19 cellular contexts compared by ENCODE assay signal in genomic region chr1:23639460-23639859, GRCh38. TPM values are rescaled to one million over a fixed set of nuclear protein-coding genes. Genes with fewer than 3 reads are reported as not detected.
DNase-seq lines count a peak whose midpoint lies in the region; ATAC-seq, FAIRE-seq and TF ChIP-seq lines count a peak whose summit lies in the region.
"Had no signal": no experiment of that assay in that cellular context is flagged by ENCODE, and none has a peak within 500 bp of the region (broad histone marks: within the 10 kb centered on the region; RNA-seq: fewer than 3 reads in every experiment).

No MANE protein-coding gene starts in this region.

- 0 out of 4 replicates have a peak overlapping the region, but pooled peaks of 1 of the 2 experiments have one; percentile 40 for H3K9ac ChIP-seq in K562 (ENCODE audit: insufficient read depth in 1 of 2, low read depth in 2 of 2, low read length in 2 of 2)
- H3K9ac ChIP-seq: KMS-11 had no signal

- H3K9me1 ChIP-seq in K562 (ENCODE audit: control insufficient read depth, insufficient read depth, low read length), result no peaks in the 10 kb centered on the region

- H3K36me3 ChIP-seq in cardiac muscle cell (no peaks in the 10 kb centered on the region), right atrium auricular region (no peaks in the 10 kb centered on the region), K562 (ENCODE audit: control insufficient read depth, insufficient read depth, low read length) (no peaks in the 10 kb centered on the region), thyroid gland (no peaks in the 10 kb centered on the region)
- H3K36me3 ChIP-seq: uterus had no signal

- H3K4me1 ChIP-seq in cardiac muscle cell (ENCODE audit: low read depth), result peaks cover 37% of the 10 kb centered on the region
- peaks cover 0 to 20% of the 10 kb centered on the region in 2 donors for H3K4me1 ChIP-seq in right atrium auricular region
- peaks cover 12 to 20% of the 10 kb centered on the region in 2 experiments; a peak in 3 of 5 replicates for H3K4me1 ChIP-seq in K562 (replicated peaks in 1 of 2; ENCODE audit: control insufficient read depth in 2 of 2, insufficient read depth in 2 of 2, low read length in 2 of 2)
- H3K4me1 ChIP-seq in thyroid gland, result peaks cover 21 to 50% of the 10 kb centered on the region in 2 donors
- H3K4me1 ChIP-seq: Caco-2, uterus had no signal

- no peak overlapping the region for H3K4me3 ChIP-seq in cardiac muscle cell
- H3K4me3 ChIP-seq in right atrium auricular region, result no peak overlapping the region
- H3K4me3 ChIP-seq in K562, result no peak overlapping the region
- no peak overlapping the region for H3K4me3 ChIP-seq in thyroid gland (replicated peaks in 1 of 3)
- H3K4me3 ChIP-seq: uterus had no signal

- H3K27me3 ChIP-seq in cardiac muscle cell (no peaks in the 10 kb centered on the region), right atrium auricular region (no peaks in the 10 kb centered on the region), K562 (ENCODE audit: control insufficient read depth in 2 of 2, insufficient read depth in 2 of 2, low read length in 2 of 2) (peaks cover 8 to 24% of the 10 kb centered on the region in 2 experiments; a peak in 3 of 5 replicates), thyroid gland (no peaks in the 10 kb centered on the region)
- H3K27me3 ChIP-seq: uterus had no signal

- TF ChIP-seq RAD21 in K562 (CRISPR knock-in tag; conservative IDR thresholded peaks at IDR 0.05 in 1 of 2, IDR thresholded peaks at IDR 0.05 in 1 of 2), result no peak

- H3K9me3 ChIP-seq in cardiac muscle cell (ENCODE audit: low read depth), result no peaks in the 10 kb centered on the region
- no peaks in the 10 kb centered on the region for H3K9me3 ChIP-seq in right atrium auricular region
- H3K9me3 ChIP-seq in K562 (replicated peaks; ENCODE audit: control insufficient read depth, insufficient read depth, low read depth, low read length), result no peaks in the 10 kb centered on the region
- no peaks in the 10 kb centered on the region for H3K9me3 ChIP-seq in thyroid gland
- H3K9me3 ChIP-seq: Caco-2, uterus had no signal

- no peak for TF ChIP-seq CTCF in cardiac muscle cell (IDR thresholded peaks at IDR 0.05; ENCODE audit: low read depth, low read length)
- no peak for TF ChIP-seq CTCF in right atrium auricular region (IDR thresholded peaks at IDR 0.05)
- TF ChIP-seq CTCF in K562 (IDR thresholded peaks at IDR 0.05 in 2 of 3, conservative IDR thresholded peaks at IDR 0.05 in 1 of 3; ENCODE audit: insufficient read depth in 2 of 3, low read depth in 1 of 3, low read length in 3 of 3), result no peak
- no peak for TF ChIP-seq CTCF in thyroid gland (IDR thresholded peaks at IDR 0.05)

- no peak overlapping the region for H3K4me2 ChIP-seq in K562 (ENCODE audit: insufficient read depth, low read length)
- H3K4me2 ChIP-seq: KMS-11 had no signal

- TF ChIP-seq EP300 in K562 (IDR thresholded peaks at IDR 0.05; ENCODE audit: low read length), result no peak

- no peak for ATAC-seq in K562

- intact Hi-C loops in K562 (cut with micrococcal nuclease) (no loop called here), thyroid gland (cut with DNase I) (no loop called here)

- no peak overlapping the region for H2AFZ ChIP-seq in K562 (ENCODE audit: low read depth, low read length)

- in situ Hi-C loops in K562 (cut with MboI), result loop anchor here (5.0 kb wide), 1 partner anchor 92 kb away; no protein-coding TSS in a partner anchor

- no peaks in the 10 kb centered on the region for H3K79me2 ChIP-seq in K562 (ENCODE audit: control insufficient read depth, insufficient read depth, low read length)

- H3K27ac ChIP-seq in cardiac muscle cell, result peak overlapping the region; percentile 90
- H3K27ac ChIP-seq in right atrium auricular region, result no peak overlapping the region
- H3K27ac ChIP-seq in K562 (ENCODE audit: extremely low read depth, low read depth, low read length), result no peak overlapping the region
- peak overlapping the region; percentile 5 to 69 (median 66) for H3K27ac ChIP-seq in thyroid gland
- H3K27ac ChIP-seq: KMS-11 had no signal

- CTCF ChIA-PET in K562 (lab: Yijun Ruan, JAX; ENCODE audit: low intra/inter-chr PET ratio), result interaction anchor here (6.5 kb wide), 1 partner anchor 95 kb away, joined by 147 read pairs; no protein-coding TSS in a partner anchor

- FAIRE-seq in K562 (lab: Jason Lieb, UNC) (no peak), GM19239 (lab: Jason Lieb, UNC) (no peak)

- DNase-seq in cardiac muscle cell (ENCODE audit: low read depth in 1 of 2, low spot score in 1 of 2) (no peak), right atrium auricular region (ENCODE audit: low spot score) (no peak), NCI-H2029 treated with DMSO at 0.1 percent for 48 hours (lab: John Stamatoyannopoulos, UW) (peak; percentile 64), K562 (ENCODE audit: extremely low read depth in 1 of 4, low spot score in 3 of 4) (no peak), thyroid gland (peak; percentile 42 to 65), AG20443 (ENCODE audit: low spot score) (no peak), COR-L47 (lab: John Stamatoyannopoulos, UW) (no peak), GM19239 (ENCODE audit: insufficient read length, low spot score) (no peak)
- DNase-seq: activated CD4-positive, alpha-beta T cell treated with anti-CD3 and anti-CD28 coated beads for 4 hours; activated naive CD4-positive, alpha-beta T cell treated with anti-CD3 and anti-CD28 coated beads, Interleukin-2, amount 50 U/mL, for 16 hours; Caco-2; H7; head of caudate nucleus; islet precursor cell; NCI-H226; SHP77; T-helper 9 cell had no signal

- WGBS in K562 (ENCODE audit: insufficient coverage, low coverage, missing lambda C conversion rate), result 3% methylated on average over 6 of the region's 6 CpGs
- 58 to 63% methylated on average over 6 of the region's 6 CpGs for WGBS in thyroid gland, 2 donors

- H4K20me1 ChIP-seq in K562 (replicated peaks; ENCODE audit: control insufficient read depth, insufficient read depth, low read length), result peaks cover 4% of the 10 kb centered on the region; the same call in 1 of the 2 replicates

- POLR2A ChIA-PET in K562 (lab: Yijun Ruan, JAX), result interaction anchor here (0.6 to 1.1 kb wide), 3 partner anchors 12 to 94 kb away, joined by 3 to 4 read pairs (median 4); no protein-coding TSS in a partner anchor

- no TSS peak for BruUV-seq in K562 (replicated peaks; lab: Mats Ljungman, UMichigan)

- no peak for TF ChIP-seq POLR2A in K562 (conservative IDR thresholded peaks at IDR 0.05)
- peak in 1 of 2 donors; percentile 10 for TF ChIP-seq POLR2A in thyroid gland (IDR thresholded peaks at IDR 0.05)

TF ChIP-seq in K562, 482 proteins besides CTCF, POLR2A, EP300 and RAD21:
- TF ChIP-seq SPI1 (IDR thresholded peaks at IDR 0.05; ENCODE audit: borderline replicate concordance, low read depth, low read length) (peak; percentile 16; the same call in 1 of the 2 replicates), ELF4 (CRISPR knock-in tag; IDR thresholded peaks at IDR 0.05) (no peak)

RNA-seq across cellular contexts. Expression of gene RPL11, which starts 52.1 kb away (rescaled TPM):
- 1,294 and 1,627 TPM in 2 replicates for total RNA-seq in cardiac muscle cell
- polyA plus RNA-seq in cardiac muscle cell, result 590 and 630 TPM in 2 replicates
- 100 to 1,000 TPM; 391 to 585 TPM for total RNA-seq in right atrium auricular region
- 326 and 345 TPM in 2 replicates for total RNA-seq in K562 (2011; cell fraction: chromatin; rRNA removed; ENCODE audit: low replicate concordance)
- total RNA-seq in K562 (2011; cell fraction: nucleolus; rRNA removed), result 341 and 370 TPM in 2 replicates
- 557 and 1,073 TPM in 2 replicates for total RNA-seq in K562 (2011; cell fraction: nucleoplasm; rRNA removed)
- 3,111 and 3,495 TPM in 2 replicates for total RNA-seq in K562 (2014; rRNA removed)
- total RNA-seq in K562 (2014; rRNA removed; fragmentation: Illumina TruSeq; extraction: Trizol), result 3,683 and 3,950 TPM in 2 replicates
- 3,549 and 3,642 TPM in 2 replicates for total RNA-seq in K562 (2015; rRNA removed; fragmentation: Illumina TruSeq; extraction: Trizol)
- total RNA-seq in K562 (2021), result 1,751 and 1,781 TPM in 2 replicates
- 2,818 and 2,821 TPM in 2 replicates for polyA plus RNA-seq in K562 (2011; rRNA removed)
- polyA plus RNA-seq in K562 (2011; cell fraction: cytosol; rRNA removed), result 831 and 2,063 TPM in 2 replicates
- 469 and 968 TPM in 2 replicates for polyA plus RNA-seq in K562 (2011; cell fraction: nucleus; rRNA removed)
- polyA plus RNA-seq in K562 (2012), result 3,491 and 4,910 TPM in 2 replicates
- polyA plus RNA-seq in K562 (2014; fragmentation: Illumina TruSeq; extraction: Trizol), result 3,852 and 4,443 TPM in 2 replicates
- 1,000 to 10,000 TPM; 2,542 to 2,758 TPM for polyA plus RNA-seq in K562 (2014; fragmentation: Nextera tagmentation; extraction: Ambion mirVana)
- polyA plus RNA-seq in K562 (2014; rRNA removed), result 4,338 and 4,526 TPM in 2 replicates
- polyA minus RNA-seq in K562 (2011; rRNA and poly(A)+ RNA removed), result 1,269 and 1,421 TPM in 2 replicates
- polyA minus RNA-seq in K562 (2011; cell fraction: cytosol; rRNA and poly(A)+ RNA removed), result 631 and 637 TPM in 2 replicates
- polyA minus RNA-seq in K562 (2011; cell fraction: nucleus; rRNA and poly(A)+ RNA removed), result 128 and 273 TPM in 2 replicates
- total RNA-seq in thyroid gland, result 1,000 to 10,000 TPM in 1 of 4 donors, 100 to 1,000 TPM in 3; 669 to 1,720 (median 801) TPM

Comparison
In these comparisons a context has a peak if more than half of its experiments do, and no peak if none do; other contexts are left out.
1. H3K27ac ChIP-seq: peak in cardiac muscle cell (single experiment) and thyroid gland (3 of 3); none in right atrium auricular region (0 of 2) and K562 (single experiment).
2. DNase-seq: peak in NCI-H2029 treated with DMSO at 0.1 percent for 48 hours (single experiment) and thyroid gland (2 of 2); none in cardiac muscle cell (0 of 2), right atrium auricular region (single experiment), K562 (0 of 4), AG20443 (single experiment), COR-L47 (single experiment) and GM19239 (single experiment).